In genomic region chr17:75405365-75406221, GRCh38 we compare ENCODE assay signal across 8 cellular contexts. TPM values are rescaled to one million over a fixed set of nuclear protein-coding genes. Genes with fewer than 3 reads are reported as not detected.
DNase-seq lines count a peak whose midpoint lies in the region; ATAC-seq, FAIRE-seq and TF ChIP-seq lines count a peak whose summit lies in the region.

GRB2 (minus strand) TSS chr17:75405678; CDS start chr17:75393628, 12,050 bp downstream.

- peaks cover 4 to 25% of the 10 kb centered on the region in 2 donors for H3K4me1 ChIP-seq in adrenal gland (replicated peaks in 1 of 2)
- H3K4me1 ChIP-seq in heart left ventricle = peaks cover 2 to 45% (median 26%) of the 10 kb centered on the region in 12 donors
- H3K4me1 ChIP-seq in transverse colon = peaks cover 12 to 36% (median 16%) of the 10 kb centered on the region in 4 donors

- no peak for TF ChIP-seq EP300 in transverse colon (IDR thresholded peaks at IDR 0.05; ENCODE audit: low read depth)

- no peaks in the 10 kb centered on the region for H3K27me3 ChIP-seq in adrenal gland
- no peaks in the 10 kb centered on the region for H3K27me3 ChIP-seq in heart left ventricle
- no peaks in the 10 kb centered on the region for H3K27me3 ChIP-seq in transverse colon

- TF ChIP-seq CTCF in adrenal gland (IDR thresholded peaks at IDR 0.05) = no peak
- peak in 1 of 12 donors; percentile 19 for TF ChIP-seq CTCF in heart left ventricle (IDR thresholded peaks at IDR 0.05)
- peak in 2 of 5 experiments; percentile 13 to 23 for TF ChIP-seq CTCF in transverse colon (IDR thresholded peaks at IDR 0.05)

- ATAC-seq in HG02852 (IDR thresholded peaks at IDR 0.05; ENCODE audit: unreplicated experiment) (peak; percentile 67), heart left ventricle (peak; percentile 98 to 99 (median 98))

- intact Hi-C loops in adrenal gland (cut with DNase I) (loop anchor here in 1 of 2 donors (10.0 kb wide), 1 partner anchor 131 kb away; the partner anchor contains the start of gene MIF4GD), heart left ventricle (cut with DNase I) (loop anchor here in 8 of 10 donors (1.0 to 10.0 kb wide), 4 partner anchors 82 to 293 kb away; partner anchors contain the start of gene SLC25A19 (in 1 of the 8)), transverse colon (cut with DNase I; ENCODE audit: low total_unique reads) (loop anchor here (5.0 to 10.0 kb wide), 2 partner anchors 133 to 291 kb away; partner anchors contain the start of gene MIF4GD)

- in situ Hi-C loops in transverse colon (cut with MboI; ENCODE audit: low pct_ligation_motif_present in 1 of 4, low pct_unique_long_range_greater_than_20kb in 1 of 4, low sequenced_read_pairs in 3 of 4) = loop anchor here in 2 of 4 donors (25.0 kb wide), 1 partner anchor 93 kb away; no protein-coding TSS in a partner anchor

- FAIRE-seq in GM12891 (lab: Jason Lieb, UNC) = peak; percentile 84

- WGBS in adrenal gland, 4 donors = 0% methylated on average over 22 to 74 of the region's 74 CpGs
- WGBS in heart left ventricle, 4 donors = 0 to 2% (median 1%) methylated on average over 23 to 74 of the region's 74 CpGs
- 0% methylated on average over 3 to 45 of the region's 74 CpGs for WGBS in transverse colon (ENCODE audit: low coverage in 1 of 2), 2 donors

- H3K27ac ChIP-seq in adrenal gland (peak within 1 kb of the TSS; percentile 68 to 98 (median 94)), heart left ventricle (peak within 1 kb of the TSS; percentile 70 to 99 (median 93)), transverse colon (peak within 1 kb of the TSS; percentile 96 to 98 (median 97))

- H3K36me3 ChIP-seq in adrenal gland (replicated peaks in 1 of 2) (no peaks in the 10 kb centered on the region), heart left ventricle (peaks cover 0 to 3% (median 0%) of the 10 kb centered on the region in 9 donors), transverse colon (no peaks in the 10 kb centered on the region)

- H3K9me3 ChIP-seq in adrenal gland (replicated peaks in 1 of 3) = no peaks in the 10 kb centered on the region
- H3K9me3 ChIP-seq in heart left ventricle = no peaks in the 10 kb centered on the region
- H3K9me3 ChIP-seq in transverse colon = no peaks in the 10 kb centered on the region

- peak within 1 kb of the TSS; percentile 30 to 98 (median 81) for H3K4me3 ChIP-seq in adrenal gland
- H3K4me3 ChIP-seq in heart left ventricle = peak within 1 kb of the TSS; percentile 67 to 100 (median 96)
- H3K4me3 ChIP-seq in transverse colon = peak within 1 kb of the TSS; percentile 85 to 97 (median 93)

- TF ChIP-seq POLR2A in GM12891 (IDR thresholded peaks at IDR 0.05; ENCODE audit: low read depth, low read length) (peak; percentile 79), adrenal gland (IDR thresholded peaks at IDR 0.05) (peak; percentile 88 to 95), heart left ventricle (IDR thresholded peaks at IDR 0.05) (peak in 1 of 2 donors; percentile 90), transverse colon (IDR thresholded peaks at IDR 0.05) (peak; percentile 94)

- DNase-seq in GM12891 (ENCODE audit: insufficient read length, low spot score) (peak; percentile 92), NCI-H146 treated with DMSO at 0.1 percent for 48 hours (lab: John Stamatoyannopoulos, UW; ENCODE audit: unreplicated experiment) (peak; percentile 82), T-helper 1 cell (peak; percentile 98 to 100 (median 99)), adrenal gland (peak; percentile 98 to 99 (median 99)), heart left ventricle (peak; percentile 99 to 100 (median 99)), pons (ENCODE audit: low spot score) (peak; percentile 93), transverse colon (peak; percentile 100)

TF ChIP-seq in GM12891, 5 proteins besides CTCF, POLR2A, EP300 and RAD21:
- TF ChIP-seq PAX5 (IDR thresholded peaks at IDR 0.05; ENCODE audit: insufficient read depth, low read length, severe bottlenecking) (no peak), POLR2AphosphoS5 (IDR thresholded peaks at IDR 0.05; ENCODE audit: low read depth, low read length) (peak; percentile 81; the same call in 1 of the 2 replicates), TAF1 (IDR thresholded peaks at IDR 0.05; ENCODE audit: low read depth, low read length) (peak; percentile 80), SPI1 (IDR thresholded peaks at IDR 0.05; ENCODE audit: low read depth, low read length) (0 out of 2 replicates have a peak, but pooled peaks have one; percentile 13), POU2F2 (IDR thresholded peaks at IDR 0.05; ENCODE audit: low read depth, low read length) (0 out of 2 replicates have a peak, but pooled peaks have one; percentile 46)
TF ChIP-seq in GM12891: peak in this region for 4.

RNA-seq across cellular contexts. Expression of gene GRB2, which starts in this region (rescaled TPM):
- polyA plus RNA-seq in GM12891 (2012; ENCODE audit: low read depth, missing spikeins) = 114 TPM
- total RNA-seq in adrenal gland (100 to 1,000 TPM; 102 to 374 (median 136) TPM), heart left ventricle (100 to 1,000 TPM in 2 of 9 donors, 10 to 100 TPM in 7; 37.2 to 145 (median 67.7) TPM), transverse colon (100 to 1,000 TPM; 105 to 183 (median 136) TPM)
- polyA plus RNA-seq in adrenal gland (100 to 1,000 TPM in 1 of 3 donors, 10 to 100 TPM in 2; 36.0 to 131 (median 36.1) TPM), heart left ventricle (10 to 100 TPM; 24.5 to 68.2 TPM)

Comparison
In these comparisons a context has a peak if more than half of its experiments do, and no peak if none do; other contexts are left out.
1. Peak in every context shown above with its lines: DNase-seq, ATAC-seq, H3K4me3 ChIP-seq and H3K27ac ChIP-seq.